13 cellular contexts compared by ENCODE assay signal in genomic region chr1:34165422-34165921, GRCh38. TPM values are rescaled to one million over a fixed set of nuclear protein-coding genes. Genes with fewer than 3 reads are reported as not detected.
DNase-seq lines count a peak whose midpoint lies in the region; ATAC-seq and TF ChIP-seq lines count a peak whose summit lies in the region.
"Had no signal": no experiment of that assay in that cellular context is flagged by ENCODE, and none has a peak within 500 bp of the region (broad histone marks: within the 10 kb centered on the region; RNA-seq: fewer than 3 reads in every experiment).

No MANE protein-coding gene starts in this region.

- H3K9me3 ChIP-seq in psoas muscle, result no peaks in the 10 kb centered on the region

- H3K4me3 Mint-ChIP-seq in activated CD4-positive, alpha-beta T cell treated with anti-CD3 and anti-CD28 coated beads, Interleukin-2, amount 10 ng/mL, durations not matched to agents 24 days and 14 days, result no peak overlapping the region
- H3K4me3 Mint-ChIP-seq: stimulated activated memory B cell treated with anti-CD40 and anti-IgM and Interleukin-4, amounts not matched to agents 10 μg/mL and 1 μg/mL and 100 μg/mL, for 72 hours had no signal

- H3K27me3 Mint-ChIP-seq in activated CD4-positive, alpha-beta T cell treated with anti-CD3 and anti-CD28 coated beads, Interleukin-2, amount 10 ng/mL, durations not matched to agents 24 days and 14 days, result peaks cover 70% of the 10 kb centered on the region

- no peaks in the 10 kb centered on the region for H3K36me3 ChIP-seq in psoas muscle (ENCODE audit: insufficient read depth in 1 of 2, low read depth in 1 of 2)

- peaks cover 2% of the 10 kb centered on the region for H3K36me3 Mint-ChIP-seq in activated CD4-positive, alpha-beta T cell treated with anti-CD3 and anti-CD28 coated beads, Interleukin-2, amount 10 ng/mL, durations not matched to agents 24 days and 14 days (ENCODE audit: low read depth)
- H3K36me3 Mint-ChIP-seq: stimulated activated memory B cell treated with anti-CD40 and anti-IgM and Interleukin-4, amounts not matched to agents 10 μg/mL and 1 μg/mL and 100 μg/mL, for 72 hours had no signal

- H3K27ac ChIP-seq in psoas muscle, result no peak overlapping the region
- H3K27ac ChIP-seq: epithelial cell of prostate had no signal

- no peak for ATAC-seq in psoas muscle
- ATAC-seq in HG03108 (IDR thresholded peaks at IDR 0.05; ENCODE audit: unreplicated experiment), result no peak
- ATAC-seq: Panc1; stimulated activated memory B cell treated with anti-CD40 and anti-IgM and Interleukin-4, amounts not matched to agents 10 μg/mL and 1 μg/mL and 100 μg/mL, for 72 hours had no signal

- intact Hi-C loops in psoas muscle (cut with DNase I), result no loop called here
- intact Hi-C loops in activated CD4-positive, alpha-beta T cell treated with anti-CD3 and anti-CD28 coated beads, Interleukin-2, amount 10 ng/mL, durations not matched to agents 24 days and 14 days (cut with micrococcal nuclease), result no loop called here

- TF ChIP-seq CTCF in fibroblast of villous mesenchyme (IDR thresholded peaks at IDR 0.05; ENCODE audit: insufficient read depth, low read depth, low read length) (no peak), psoas muscle (IDR thresholded peaks at IDR 0.05) (no peak)

- H3K9me3 Mint-ChIP-seq in activated CD4-positive, alpha-beta T cell treated with anti-CD3 and anti-CD28 coated beads, Interleukin-2, amount 10 ng/mL, durations not matched to agents 24 days and 14 days, result no peaks in the 10 kb centered on the region
- H3K9me3 Mint-ChIP-seq: stimulated activated memory B cell treated with anti-CD40 and anti-IgM and Interleukin-4, amounts not matched to agents 10 μg/mL and 1 μg/mL and 100 μg/mL, for 72 hours had no signal

- DNase-seq in DMS79 (lab: John Stamatoyannopoulos, UW) (peak; percentile 26), NCI-H510A (lab: John Stamatoyannopoulos, UW) (peak; percentile 27), fibroblast of villous mesenchyme (ENCODE audit: low read depth) (peak; percentile 1), psoas muscle (no peak), cortex of kidney (lab: John Stamatoyannopoulos, UW) (no peak), NCI-H1930 (lab: John Stamatoyannopoulos, UW) (no peak)
- DNase-seq in activated CD4-positive, alpha-beta T cell treated with anti-CD3 and anti-CD28 coated beads, Interleukin-2, amount 10 ng/mL, durations not matched to agents 24 days and 14 days, result no peak

- peaks cover 0 to 93% (median 25%) of the 10 kb centered on the region in 3 donors for H3K27me3 ChIP-seq in psoas muscle (ENCODE audit: insufficient read depth in 3 of 3, low read length in 2 of 3)

- H3K4me3 ChIP-seq in fibroblast of villous mesenchyme (ENCODE audit: low read depth, low read length) (peak overlapping the region; percentile 25), psoas muscle (peak overlapping the region; percentile 56)

- WGBS in psoas muscle, 3 donors, result 5 to 8% (median 5%) methylated on average over 12 to 13 of the region's 13 CpGs

- peaks cover 5% of the 10 kb centered on the region for H3K4me1 Mint-ChIP-seq in activated CD4-positive, alpha-beta T cell treated with anti-CD3 and anti-CD28 coated beads, Interleukin-2, amount 10 ng/mL, durations not matched to agents 24 days and 14 days

- H3K27ac Mint-ChIP-seq in activated CD4-positive, alpha-beta T cell treated with anti-CD3 and anti-CD28 coated beads, Interleukin-2, amount 10 ng/mL, durations not matched to agents 24 days and 14 days, result no peak overlapping the region
- H3K27ac Mint-ChIP-seq: stimulated activated memory B cell treated with anti-CD40 and anti-IgM and Interleukin-4, amounts not matched to agents 10 μg/mL and 1 μg/mL and 100 μg/mL, for 72 hours had no signal

- peaks cover 7% of the 10 kb centered on the region for H3K4me1 ChIP-seq in psoas muscle

RNA-seq across cellular contexts. Expression of gene CSMD2, which starts 0.4 kb away (rescaled TPM):
- total RNA-seq in fibroblast of villous mesenchyme (1.3 and 3.0 TPM in 2 replicates), psoas muscle (under 1 TPM; 0.02 to 0.32 (median 0.17) TPM)
- polyA plus RNA-seq in psoas muscle, result under 1 TPM; 0.07 to 0.10 (median 0.07) TPM
- not detected in 2 replicates for total RNA-seq in activated CD4-positive, alpha-beta T cell treated with anti-CD3 and anti-CD28 coated beads, Interleukin-2, amount 10 ng/mL, durations not matched to agents 24 days and 14 days
- total RNA-seq: HT-29 had no signal

RNA-seq across cellular contexts. Expression of gene C1orf94, which starts 11.2 kb away (rescaled TPM):
- total RNA-seq in fibroblast of villous mesenchyme, result not detected in 2 replicates
- total RNA-seq in psoas muscle, result not detected
- under 1 TPM in 1 of 3 donors, not detected in 2; 0.01 TPM for polyA plus RNA-seq in psoas muscle
- not detected in 2 replicates for total RNA-seq in activated CD4-positive, alpha-beta T cell treated with anti-CD3 and anti-CD28 coated beads, Interleukin-2, amount 10 ng/mL, durations not matched to agents 24 days and 14 days
- total RNA-seq: HT-29, pulmonary artery endothelial cell had no signal

Comparison
In these comparisons a context has a peak if more than half of its experiments do, and no peak if none do; other contexts are left out.
1. DNase-seq: peak in DMS79 (single experiment), NCI-H510A (single experiment) and fibroblast of villous mesenchyme (single experiment); none in psoas muscle (0 of 2), activated CD4-positive, alpha-beta T cell treated with anti-CD3 and anti-CD28 coated beads, Interleukin-2, amount 10 ng/mL, durations not matched to agents 24 days and 14 days (single experiment), cortex of kidney (single experiment) and NCI-H1930 (0 of 2).